In the genomic region with DNA sequence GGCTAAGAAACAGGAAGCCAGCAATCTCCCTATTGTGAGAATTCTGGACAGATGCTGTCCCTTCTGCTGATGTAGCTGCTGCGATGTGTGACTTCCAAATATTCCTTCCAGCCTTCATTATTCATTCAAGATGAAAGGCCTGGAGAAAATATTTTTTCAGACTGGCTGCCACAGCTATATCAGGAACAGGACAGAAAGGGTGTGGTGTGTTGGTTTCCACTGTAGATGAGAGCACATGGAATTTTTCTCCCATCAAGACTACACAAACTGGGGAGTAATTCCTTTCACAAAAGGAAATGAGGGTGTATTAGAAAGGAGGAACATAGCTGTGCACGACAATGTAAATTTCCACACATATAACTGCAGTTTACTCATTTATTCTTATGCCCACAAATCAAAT, we compare ENCODE assay signal across 1 cellular context.
TF ChIP-seq lines count a peak whose summit lies in the region.

No MANE protein-coding gene starts in this region.

TF ChIP-seq in GM23338, 12 proteins besides CTCF, POLR2A, EP300 and RAD21 (continued from another document):
- TF ChIP-seq, protein P1, sequence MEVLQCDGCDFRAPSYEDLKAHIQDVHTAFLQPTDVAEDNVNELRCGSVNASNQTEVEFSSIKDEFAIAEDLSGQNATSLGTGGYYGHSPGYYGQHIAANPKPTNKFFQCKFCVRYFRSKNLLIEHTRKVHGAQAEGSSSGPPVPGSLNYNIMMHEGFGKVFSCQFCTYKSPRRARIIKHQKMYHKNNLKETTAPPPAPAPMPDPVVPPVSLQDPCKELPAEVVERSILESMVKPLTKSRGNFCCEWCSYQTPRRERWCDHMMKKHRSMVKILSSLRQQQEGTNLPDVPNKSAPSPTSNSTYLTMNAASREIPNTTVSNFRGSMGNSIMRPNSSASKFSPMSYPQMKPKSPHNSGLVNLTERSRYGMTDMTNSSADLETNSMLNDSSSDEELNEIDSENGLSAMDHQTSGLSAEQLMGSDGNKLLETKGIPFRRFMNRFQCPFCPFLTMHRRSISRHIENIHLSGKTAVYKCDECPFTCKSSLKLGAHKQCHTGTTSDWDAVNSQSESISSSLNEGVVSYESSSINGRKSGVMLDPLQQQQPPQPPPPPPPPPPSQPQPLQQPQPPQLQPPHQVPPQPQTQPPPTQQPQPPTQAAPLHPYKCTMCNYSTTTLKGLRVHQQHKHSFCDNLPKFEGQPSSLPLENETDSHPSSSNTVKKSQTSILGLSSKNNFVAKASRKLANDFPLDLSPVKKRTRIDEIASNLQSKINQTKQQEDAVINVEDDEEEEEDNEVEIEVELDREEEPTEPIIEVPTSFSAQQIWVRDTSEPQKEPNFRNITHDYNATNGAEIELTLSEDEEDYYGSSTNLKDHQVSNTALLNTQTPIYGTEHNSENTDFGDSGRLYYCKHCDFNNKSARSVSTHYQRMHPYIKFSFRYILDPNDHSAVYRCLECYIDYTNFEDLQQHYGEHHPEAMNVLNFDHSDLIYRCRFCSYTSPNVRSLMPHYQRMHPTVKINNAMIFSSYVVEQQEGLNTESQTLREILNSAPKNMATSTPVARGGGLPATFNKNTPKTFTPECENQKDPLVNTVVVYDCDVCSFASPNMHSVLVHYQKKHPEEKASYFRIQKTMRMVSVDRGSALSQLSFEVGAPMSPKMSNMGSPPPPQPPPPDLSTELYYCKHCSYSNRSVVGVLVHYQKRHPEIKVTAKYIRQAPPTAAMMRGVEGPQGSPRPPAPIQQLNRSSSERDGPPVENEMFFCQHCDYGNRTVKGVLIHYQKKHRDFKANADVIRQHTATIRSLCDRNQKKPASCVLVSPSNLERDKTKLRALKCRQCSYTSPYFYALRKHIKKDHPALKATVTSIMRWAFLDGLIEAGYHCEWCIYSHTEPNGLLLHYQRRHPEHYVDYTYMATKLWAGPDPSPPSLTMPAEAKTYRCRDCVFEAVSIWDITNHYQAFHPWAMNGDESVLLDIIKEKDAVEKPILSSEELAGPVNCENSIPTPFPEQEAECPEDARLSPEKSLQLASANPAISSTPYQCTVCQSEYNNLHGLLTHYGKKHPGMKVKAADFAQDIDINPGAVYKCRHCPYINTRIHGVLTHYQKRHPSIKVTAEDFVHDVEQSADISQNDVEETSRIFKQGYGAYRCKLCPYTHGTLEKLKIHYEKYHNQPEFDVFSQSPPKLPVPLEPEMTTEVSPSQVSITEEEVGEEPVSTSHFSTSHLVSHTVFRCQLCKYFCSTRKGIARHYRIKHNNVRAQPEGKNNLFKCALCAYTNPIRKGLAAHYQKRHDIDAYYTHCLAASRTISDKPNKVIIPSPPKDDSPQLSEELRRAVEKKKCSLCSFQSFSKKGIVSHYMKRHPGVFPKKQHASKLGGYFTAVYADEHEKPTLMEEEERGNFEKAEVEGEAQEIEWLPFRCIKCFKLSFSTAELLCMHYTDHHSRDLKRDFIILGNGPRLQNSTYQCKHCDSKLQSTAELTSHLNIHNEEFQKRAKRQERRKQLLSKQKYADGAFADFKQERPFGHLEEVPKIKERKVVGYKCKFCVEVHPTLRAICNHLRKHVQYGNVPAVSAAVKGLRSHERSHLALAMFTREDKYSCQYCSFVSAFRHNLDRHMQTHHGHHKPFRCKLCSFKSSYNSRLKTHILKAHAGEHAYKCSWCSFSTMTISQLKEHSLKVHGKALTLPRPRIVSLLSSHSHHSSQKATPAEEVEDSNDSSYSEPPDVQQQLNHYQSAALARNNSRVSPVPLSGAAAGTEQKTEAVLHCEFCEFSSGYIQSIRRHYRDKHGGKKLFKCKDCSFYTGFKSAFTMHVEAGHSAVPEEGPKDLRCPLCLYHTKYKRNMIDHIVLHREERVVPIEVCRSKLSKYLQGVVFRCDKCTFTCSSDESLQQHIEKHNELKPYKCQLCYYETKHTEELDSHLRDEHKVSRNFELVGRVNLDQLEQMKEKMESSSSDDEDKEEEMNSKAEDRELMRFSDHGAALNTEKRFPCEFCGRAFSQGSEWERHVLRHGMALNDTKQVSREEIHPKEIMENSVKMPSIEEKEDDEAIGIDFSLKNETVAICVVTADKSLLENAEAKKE (CRISPR knock-in tag; IDR thresholded peaks at IDR 0.05) = no peak
- TF ChIP-seq NANOG (IDR thresholded peaks at IDR 0.05; ENCODE audit: borderline replicate concordance) (no peak), EZH2 (IDR thresholded peaks at IDR 0.05; ENCODE audit: low read depth, unreplicated experiment) (no peak), EZH2phosphoT487 (IDR thresholded peaks at IDR 0.05; ENCODE audit: unreplicated experiment) (no peak), JUNB (IDR thresholded peaks at IDR 0.05; ENCODE audit: unreplicated experiment) (no peak), ZNF331 (CRISPR knock-in tag; IDR thresholded peaks at IDR 0.05; ENCODE audit: low read depth) (no peak), CREB1 (CRISPR knock-in tag; IDR thresholded peaks at IDR 0.05; ENCODE audit: low read depth) (no peak), STAT1 (IDR thresholded peaks at IDR 0.05; ENCODE audit: unreplicated experiment) (no peak), POLR2AphosphoS5 (IDR thresholded peaks at IDR 0.05; ENCODE audit: low read depth) (no peak)
- TF ChIP-seq, protein P2, sequence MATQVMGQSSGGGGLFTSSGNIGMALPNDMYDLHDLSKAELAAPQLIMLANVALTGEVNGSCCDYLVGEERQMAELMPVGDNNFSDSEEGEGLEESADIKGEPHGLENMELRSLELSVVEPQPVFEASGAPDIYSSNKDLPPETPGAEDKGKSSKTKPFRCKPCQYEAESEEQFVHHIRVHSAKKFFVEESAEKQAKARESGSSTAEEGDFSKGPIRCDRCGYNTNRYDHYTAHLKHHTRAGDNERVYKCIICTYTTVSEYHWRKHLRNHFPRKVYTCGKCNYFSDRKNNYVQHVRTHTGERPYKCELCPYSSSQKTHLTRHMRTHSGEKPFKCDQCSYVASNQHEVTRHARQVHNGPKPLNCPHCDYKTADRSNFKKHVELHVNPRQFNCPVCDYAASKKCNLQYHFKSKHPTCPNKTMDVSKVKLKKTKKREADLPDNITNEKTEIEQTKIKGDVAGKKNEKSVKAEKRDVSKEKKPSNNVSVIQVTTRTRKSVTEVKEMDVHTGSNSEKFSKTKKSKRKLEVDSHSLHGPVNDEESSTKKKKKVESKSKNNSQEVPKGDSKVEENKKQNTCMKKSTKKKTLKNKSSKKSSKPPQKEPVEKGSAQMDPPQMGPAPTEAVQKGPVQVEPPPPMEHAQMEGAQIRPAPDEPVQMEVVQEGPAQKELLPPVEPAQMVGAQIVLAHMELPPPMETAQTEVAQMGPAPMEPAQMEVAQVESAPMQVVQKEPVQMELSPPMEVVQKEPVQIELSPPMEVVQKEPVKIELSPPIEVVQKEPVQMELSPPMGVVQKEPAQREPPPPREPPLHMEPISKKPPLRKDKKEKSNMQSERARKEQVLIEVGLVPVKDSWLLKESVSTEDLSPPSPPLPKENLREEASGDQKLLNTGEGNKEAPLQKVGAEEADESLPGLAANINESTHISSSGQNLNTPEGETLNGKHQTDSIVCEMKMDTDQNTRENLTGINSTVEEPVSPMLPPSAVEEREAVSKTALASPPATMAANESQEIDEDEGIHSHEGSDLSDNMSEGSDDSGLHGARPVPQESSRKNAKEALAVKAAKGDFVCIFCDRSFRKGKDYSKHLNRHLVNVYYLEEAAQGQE (IDR thresholded peaks at IDR 0.05; ENCODE audit: unreplicated experiment) = no peak
- TF ChIP-seq, protein P3, sequence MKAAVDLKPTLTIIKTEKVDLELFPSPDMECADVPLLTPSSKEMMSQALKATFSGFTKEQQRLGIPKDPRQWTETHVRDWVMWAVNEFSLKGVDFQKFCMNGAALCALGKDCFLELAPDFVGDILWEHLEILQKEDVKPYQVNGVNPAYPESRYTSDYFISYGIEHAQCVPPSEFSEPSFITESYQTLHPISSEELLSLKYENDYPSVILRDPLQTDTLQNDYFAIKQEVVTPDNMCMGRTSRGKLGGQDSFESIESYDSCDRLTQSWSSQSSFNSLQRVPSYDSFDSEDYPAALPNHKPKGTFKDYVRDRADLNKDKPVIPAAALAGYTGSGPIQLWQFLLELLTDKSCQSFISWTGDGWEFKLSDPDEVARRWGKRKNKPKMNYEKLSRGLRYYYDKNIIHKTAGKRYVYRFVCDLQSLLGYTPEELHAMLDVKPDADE (IDR thresholded peaks at IDR 0.05) = no peak
